In genomic region chr1:201181323-201181722, GRCh38 we compare ENCODE assay signal across 38 cellular contexts. TPM values are rescaled to one million over a fixed set of nuclear protein-coding genes. Genes with fewer than 3 reads are reported as not detected.
"Had no signal": no experiment of that assay in that cellular context is flagged by ENCODE, and none has a peak within 500 bp of the region (broad histone marks: within the 10 kb centered on the region; RNA-seq: fewer than 3 reads in every experiment).

No MANE protein-coding gene starts in this region.

- H3K4me1 Mint-ChIP-seq: activated B cell treated with CpG ODN at 0.5 μM for 24 hours; activated CD4-positive, alpha-beta T cell treated with anti-CD3 and anti-CD28 coated beads, Interleukin-2, amount 10 ng/mL, durations not matched to agents 24 days and 14 days; activated naive CD8-positive, alpha-beta T cell treated with anti-CD3 and anti-CD28 coated beads for 36 hours; activated T-helper 17 cell treated with anti-CD3 and anti-CD28 coated beads, Interleukin-2, amount 50 U/mL, for 72 hours; central memory CD8-positive, alpha-beta T cell had no signal

- H3K27ac ChIP-seq: adrenal gland, body of pancreas, brain microvascular endothelial cell, breast epithelium, VCaP had no signal

- ATAC-seq: activated CD8-positive, alpha-beta T cell treated with anti-CD3 and anti-CD28 coated beads for 36 hours; activated T-cell treated with anti-CD3 and anti-CD28 coated beads, Interleukin-2, amount 50 U/mL, for 4 hours; activated T-cell treated with anti-CD3 and anti-CD28 coated beads, Interleukin-2, amount 50 U/mL, for 72 hours; activated T-helper 17 cell treated with anti-CD3 and anti-CD28 coated beads, Interleukin-2, amount 50 U/mL, for 72 hours; body of pancreas had no signal

- H3K9me3 ChIP-seq: adrenal gland, body of pancreas, breast epithelium had no signal

- H3K4me1 ChIP-seq: body of pancreas, breast epithelium had no signal

- H3K4me3 ChIP-seq: adrenal gland, body of pancreas, breast epithelium had no signal

- H3K27ac Mint-ChIP-seq: activated B cell treated with CpG ODN at 0.5 μM for 24 hours; activated CD4-positive, alpha-beta memory T cell treated with anti-CD3 and anti-CD28 coated beads for 36 hours; activated CD4-positive, alpha-beta T cell treated with anti-CD3 and anti-CD28 coated beads, Interleukin-2, amount 10 ng/mL, durations not matched to agents 24 days and 14 days; activated CD8-positive, alpha-beta T cell treated with anti-CD3 and anti-CD28 coated beads for 36 hours; activated naive CD4-positive, alpha-beta T cell treated with anti-CD3 and anti-CD28 coated beads for 36 hours; activated naive CD8-positive, alpha-beta T cell treated with anti-CD3 and anti-CD28 coated beads for 36 hours; activated T-cell treated with anti-CD3 and anti-CD28 coated beads, Interleukin-2, amount 50 U/mL, for 72 hours; activated T-helper 1 cell treated with anti-CD3 and anti-CD28 coated beads, Interleukin-12 subunit alpha, Interleukin-12 subunit beta, Interleukin-2, Interleukin-4 antibody, amounts not matched to agents 30 ng/mL and 10 ng/mL and 1 ng/mL, durations not matched to agents 14 hours and 24 hours and 36 hours; activated T-helper 17 cell treated with anti-CD3 and anti-CD28 coated beads, Interleukin-2, amount 50 U/mL, for 72 hours; T-helper 1 cell treated with Interleukin-12 subunit alpha and Interleukin-12 subunit beta and Interleukin-4 antibody, amounts not matched to agents 30 μg/mL and 1 μg/mL, for 36 hours; T-helper 2 cell treated with Interferon-gamma antibody and Interleukin-4, amounts not matched to agents 5 μg/mL and 100 μg/mL, for 36 hours had no signal

- DNase-seq: activated B cell treated with CpG ODN at 0.5 μM for 24 hours; activated CD4-positive, alpha-beta memory T cell treated with anti-CD3 and anti-CD28 coated beads for 36 hours; activated CD4-positive, alpha-beta T cell treated with anti-CD3 and anti-CD28 coated beads for 4 hours; activated CD4-positive, alpha-beta T cell treated with anti-CD3 and anti-CD28 coated beads, Interleukin-2, amount 10 ng/mL, durations not matched to agents 24 days and 14 days; activated CD4-positive, alpha-beta T cell treated with anti-CD3 and anti-CD28 coated beads, Interleukin-2, amount 50 U/mL, for 1 hour; activated CD4-positive, alpha-beta T cell treated with anti-CD3 and anti-CD28 coated beads, Interleukin-2, amount 50 U/mL, for 4 hours; activated CD4-positive, CD25-positive, alpha-beta regulatory T cell treated with anti-CD3 and anti-CD28 coated beads, Interleukin-2, amount 50 U/mL, for 72 hours; activated CD8-positive, alpha-beta memory T cell treated with anti-CD3 and anti-CD28 coated beads, Interleukin-2, amount 50 U/mL, for 4 hours; activated CD8-positive, alpha-beta T cell treated with anti-CD3 and anti-CD28 coated beads for 36 hours; activated gamma-delta T cell treated with Interleukin-2 at 50 U/mL for 16 hours; activated naive CD4-positive, alpha-beta T cell; activated naive CD4-positive, alpha-beta T cell treated with anti-CD3 and anti-CD28 coated beads for 36 hours; activated naive CD4-positive, alpha-beta T cell treated with anti-CD3 and anti-CD28 coated beads, Interleukin-2, amount 50 U/mL, for 16 hours; activated naive CD8-positive, alpha-beta T cell treated with anti-CD3 and anti-CD28 coated beads for 36 hours; activated T-cell treated with anti-CD3 and anti-CD28 coated beads for 4 hours; activated T-cell treated with anti-CD3 and anti-CD28 coated beads, Interleukin-2, amount 50 U/mL, for 1 hour; activated T-cell treated with anti-CD3 and anti-CD28 coated beads, Interleukin-2, amount 50 U/mL, for 4 hours; activated T-cell treated with anti-CD3 and anti-CD28 coated beads, Interleukin-2, amount 50 U/mL, for 72 hours; adrenal gland; amniotic stem cell; aorta; body of pancreas; brain microvascular endothelial cell; caudate nucleus; cerebellar nuclear complex; T-helper 1 cell; T-helper 2 cell; T-helper 9 cell had no signal

- H3K36me3 ChIP-seq: adrenal gland, brain microvascular endothelial cell, breast epithelium had no signal

- H3K9me3 Mint-ChIP-seq: activated CD4-positive, alpha-beta T cell treated with anti-CD3 and anti-CD28 coated beads, Interleukin-2, amount 10 ng/mL, durations not matched to agents 24 days and 14 days; activated naive CD8-positive, alpha-beta T cell treated with anti-CD3 and anti-CD28 coated beads for 36 hours; activated T-cell treated with anti-CD3 and anti-CD28 coated beads, Interleukin-2, amount 50 U/mL, for 4 hours; activated T-cell treated with anti-CD3 and anti-CD28 coated beads, Interleukin-2, amount 50 U/mL, for 72 hours; activated T-helper 1 cell treated with anti-CD3 and anti-CD28 coated beads, Interleukin-12 subunit alpha, Interleukin-12 subunit beta, Interleukin-2, Interleukin-4 antibody, amounts not matched to agents 30 ng/mL and 10 ng/mL and 1 ng/mL, durations not matched to agents 14 hours and 24 hours and 36 hours; T-helper 1 cell treated with Interleukin-12 subunit alpha and Interleukin-12 subunit beta and Interleukin-4 antibody, amounts not matched to agents 30 μg/mL and 1 μg/mL, for 36 hours; T-helper 2 cell treated with Interferon-gamma antibody and Interleukin-4, amounts not matched to agents 5 μg/mL and 100 μg/mL, for 36 hours had no signal

- H3K4me3 Mint-ChIP-seq: activated B cell treated with CpG ODN at 0.5 μM for 24 hours; activated CD4-positive, alpha-beta memory T cell treated with anti-CD3 and anti-CD28 coated beads for 36 hours; activated CD4-positive, alpha-beta T cell treated with anti-CD3 and anti-CD28 coated beads, Interleukin-2, amount 10 ng/mL, durations not matched to agents 24 days and 14 days; activated CD8-positive, alpha-beta T cell treated with anti-CD3 and anti-CD28 coated beads for 36 hours; activated naive CD4-positive, alpha-beta T cell treated with anti-CD3 and anti-CD28 coated beads for 36 hours; activated naive CD8-positive, alpha-beta T cell treated with anti-CD3 and anti-CD28 coated beads for 36 hours; activated T-cell treated with anti-CD3 and anti-CD28 coated beads, Interleukin-2, amount 50 U/mL, for 4 hours; activated T-cell treated with anti-CD3 and anti-CD28 coated beads, Interleukin-2, amount 50 U/mL, for 72 hours; activated T-helper 1 cell treated with anti-CD3 and anti-CD28 coated beads, Interleukin-12 subunit alpha, Interleukin-12 subunit beta, Interleukin-2, Interleukin-4 antibody, amounts not matched to agents 30 ng/mL and 10 ng/mL and 1 ng/mL, durations not matched to agents 14 hours and 24 hours and 36 hours; activated T-helper 17 cell treated with anti-CD3 and anti-CD28 coated beads, Interleukin-2, amount 50 U/mL, for 72 hours; central memory CD8-positive, alpha-beta T cell; T-helper 1 cell treated with Interleukin-12 subunit alpha and Interleukin-12 subunit beta and Interleukin-4 antibody, amounts not matched to agents 30 μg/mL and 1 μg/mL, for 36 hours; T-helper 2 cell treated with Interferon-gamma antibody and Interleukin-4, amounts not matched to agents 5 μg/mL and 100 μg/mL, for 36 hours had no signal

RNA-seq across cellular contexts. Expression of gene IGFN1, which starts 9.3 kb away (rescaled TPM):
- total RNA-seq: activated B cell treated with CpG ODN at 0.5 μM for 24 hours; activated CD4-positive, alpha-beta memory T cell treated with anti-CD3 and anti-CD28 coated beads for 36 hours; activated CD4-positive, alpha-beta T cell treated with anti-CD3 and anti-CD28 coated beads, Interleukin-2, amount 10 ng/mL, durations not matched to agents 24 days and 14 days; activated CD8-positive, alpha-beta memory T cell treated with anti-CD3 and anti-CD28 coated beads for 36 hours; activated CD8-positive, alpha-beta T cell treated with anti-CD3 and anti-CD28 coated beads for 36 hours; activated naive CD4-positive, alpha-beta T cell treated with anti-CD3 and anti-CD28 coated beads for 36 hours; activated naive CD8-positive, alpha-beta T cell treated with anti-CD3 and anti-CD28 coated beads for 36 hours; activated T-cell treated with anti-CD3 and anti-CD28 coated beads, Interleukin-2, amount 50 U/mL, for 4 hours; activated T-helper 1 cell treated with anti-CD3 and anti-CD28 coated beads, Interleukin-12 subunit alpha, Interleukin-12 subunit beta, Interleukin-2, Interleukin-4 antibody, amounts not matched to agents 30 ng/mL and 10 ng/mL and 1 ng/mL, durations not matched to agents 14 hours and 24 hours and 36 hours had no signal

RNA-seq across cellular contexts. Expression of gene ASCL5, which starts 54.3 kb away (rescaled TPM):
- total RNA-seq: activated B cell treated with CpG ODN at 0.5 μM for 24 hours; activated CD4-positive, alpha-beta memory T cell treated with anti-CD3 and anti-CD28 coated beads for 36 hours; activated CD4-positive, alpha-beta T cell treated with anti-CD3 and anti-CD28 coated beads, Interleukin-2, amount 10 ng/mL, durations not matched to agents 24 days and 14 days; activated CD8-positive, alpha-beta memory T cell treated with anti-CD3 and anti-CD28 coated beads for 36 hours; activated naive CD4-positive, alpha-beta T cell treated with anti-CD3 and anti-CD28 coated beads for 36 hours; activated T-cell treated with anti-CD3 and anti-CD28 coated beads, Interleukin-2, amount 50 U/mL, for 4 hours; activated T-helper 1 cell treated with anti-CD3 and anti-CD28 coated beads, Interleukin-12 subunit alpha, Interleukin-12 subunit beta, Interleukin-2, Interleukin-4 antibody, amounts not matched to agents 30 ng/mL and 10 ng/mL and 1 ng/mL, durations not matched to agents 14 hours and 24 hours and 36 hours; adrenal gland; aorta; astrocyte; breast epithelium; chondrocyte had no signal
